In genomic region chrX:39869846-39870601, GRCh38 we compare ENCODE assay signal across 10 cellular contexts.
DNase-seq lines count a peak whose midpoint lies in the region; ATAC-seq, FAIRE-seq and TF ChIP-seq lines count a peak whose summit lies in the region.
"Had no signal": no experiment of that assay in that cellular context is flagged by ENCODE, and none has a peak within 500 bp of the region (broad histone marks: within the 10 kb centered on the region; RNA-seq: fewer than 3 reads in every experiment).

No MANE protein-coding gene starts in this region.

- no peak overlapping the region for H3K4me2 ChIP-seq in A549

- H3K27ac ChIP-seq in A549 = 0 out of 6 replicates have a peak overlapping the region, but pooled peaks of 1 of the 2 experiments have one; percentile 21
- H3K27ac ChIP-seq: neutrophil had no signal

- no peak for ATAC-seq in A549
- ATAC-seq in HG02870 (IDR thresholded peaks at IDR 0.05; ENCODE audit: unreplicated experiment) = no peak
- ATAC-seq in HG02938 (IDR thresholded peaks at IDR 0.05; ENCODE audit: unreplicated experiment) = no peak

- no peak for FAIRE-seq in A549 (lab: Jason Lieb, UNC)

- H3K36me3 ChIP-seq in kidney epithelial cell (ENCODE audit: control insufficient read depth, insufficient read depth, low read length) = no peaks in the 10 kb centered on the region
- H3K36me3 ChIP-seq: neutrophil had no signal

- DNase-seq in A549 (ENCODE audit: low read depth in 1 of 2, low spot score in 1 of 2) (peak; percentile 10 to 35), NCI-H69 (lab: John Stamatoyannopoulos, UW) (peak; percentile 31), kidney epithelial cell (ENCODE audit: low read depth) (peak; percentile 26), NCI-H187 (lab: John Stamatoyannopoulos, UW) (no peak), NOMO-1 treated with dmso at 0.1 percent for 144 hours (lab: John Stamatoyannopoulos, UW; ENCODE audit: unreplicated experiment) (no peak)
- peak; percentile 67 for DNase-seq in activated T-cell treated with anti-CD3 and anti-CD28 coated beads, Interleukin-2, amount 50 U/mL, for 1 hour
- DNase-seq: aorta had no signal

- TF ChIP-seq CTCF in A549 (IDR thresholded peaks at IDR 0.05) (no peak), kidney epithelial cell (IDR thresholded peaks at IDR 0.05; ENCODE audit: insufficient read depth, low read length, poor library complexity, severe bottlenecking) (no peak)

- TF ChIP-seq RAD21 in A549 (conservative IDR thresholded peaks at IDR 0.05 in 1 of 2, IDR thresholded peaks at IDR 0.05 in 1 of 2) = no peak

- H3K4me1 ChIP-seq in A549 = 0 out of 3 replicates have a peak, but pooled peaks cover 4% of the 10 kb centered on the region

- TF ChIP-seq POLR2A in A549 (IDR thresholded peaks at IDR 0.05; ENCODE audit: low read length) = no peak

- no peaks in the 10 kb centered on the region for H3K27me3 ChIP-seq in kidney epithelial cell (ENCODE audit: control insufficient read depth, insufficient read depth, low read length)
- H3K27me3 ChIP-seq: neutrophil had no signal

- 55% methylated on average over 7 of the region's 7 CpGs for WGBS in A549 (ENCODE audit: missing lambda C conversion rate)

- H3K4me3 ChIP-seq in A549 = no peak overlapping the region
- H3K4me3 ChIP-seq in kidney epithelial cell (ENCODE audit: low read depth, low read length) = no peak overlapping the region

- POLR2A ChIA-PET in A549 (lab: Yijun Ruan, JAX) = interaction anchor here (0.6 kb wide), 1 partner anchor 52 kb away, joined by 4 read pairs; no protein-coding TSS in a partner anchor

- CTCF ChIA-PET in A549 (lab: Yijun Ruan, JAX) = interaction anchor here (0.6 kb wide), 1 partner anchor 36 kb away, joined by 3 read pairs; no protein-coding TSS in a partner anchor

- no peaks in the 10 kb centered on the region for H3K9me3 ChIP-seq in A549
- H3K9me3 ChIP-seq: neutrophil had no signal

- TF ChIP-seq EP300 in A549 (IDR thresholded peaks at IDR 0.05) = no peak

TF ChIP-seq in A549, 52 proteins besides CTCF, POLR2A, EP300 and RAD21:
- TF ChIP-seq GATA3 (IDR thresholded peaks at IDR 0.05; ENCODE audit: borderline replicate concordance) = no peak
- no peak for TF ChIP-seq CHD4 (IDR thresholded peaks at IDR 0.05; ENCODE audit: borderline replicate concordance)
- TF ChIP-seq JUN (IDR thresholded peaks at IDR 0.05) = no peak
- TF ChIP-seq TFCP2L1 (CRISPR knock-in tag; IDR thresholded peaks at IDR 0.05) = no peak

Comparison
In these comparisons a context has a peak if more than half of its experiments do, and no peak if none do; other contexts are left out.
1. DNase-seq: peak in A549 (2 of 2), NCI-H69 (single experiment), activated T-cell treated with anti-CD3 and anti-CD28 coated beads, Interleukin-2, amount 50 U/mL, for 1 hour (single experiment) and kidney epithelial cell (single experiment); none in NCI-H187 (0 of 2) and NOMO-1 treated with dmso at 0.1 percent for 144 hours (single experiment).